Comparison of ENCODE assay signal across 8 cellular contexts in genomic region chr19:32691291-32691951, GRCh38. TPM values are rescaled to one million over a fixed set of nuclear protein-coding genes. Genes with fewer than 3 reads are reported as not detected.
DNase-seq lines count a peak whose midpoint lies in the region; ATAC-seq and TF ChIP-seq lines count a peak whose summit lies in the region.

Gene NUDT19, plus strand, starts transcription at chr19:32691821. Its CDS starts 140 bp downstream, at chr19:32691961.

- no peak for TF ChIP-seq CTCF in KMS-11 (conservative IDR thresholded peaks at IDR 0.05; ENCODE audit: low read depth, low read length)
- TF ChIP-seq CTCF in fibroblast of pulmonary artery (IDR thresholded peaks at IDR 0.05; ENCODE audit: low read length, missing control alignments) = no peak
- no peak for TF ChIP-seq CTCF in nephron progenitor cell (IDR thresholded peaks at IDR 0.05)

- intact Hi-C loops in activated T-helper 2 cell treated with anti-CD3 and anti-CD28 coated beads, Interferon-gamma antibody, Interleukin-2, Interleukin-4, amounts not matched to agents 10 μg/mL and 5 μg/mL and 100 μg/mL, durations not matched to agents 14 hours and 24 hours and 36 hours (cut with micrococcal nuclease) = loop anchor here (1.0 to 5.0 kb wide), 4 partner anchors 16 to 486 kb away; partner anchors contain the start of genes ANKRD27, CEP89, FAAP24 and RGS9BP

- H4K20me1 ChIP-seq in KMS-11 (ENCODE audit: insufficient read depth) = peaks cover 5% of the 10 kb centered on the region; the same call in 1 of the 2 replicates

- H3K27ac Mint-ChIP-seq in activated T-helper 2 cell treated with anti-CD3 and anti-CD28 coated beads, Interferon-gamma antibody, Interleukin-2, Interleukin-4, amounts not matched to agents 10 μg/mL and 5 μg/mL and 100 μg/mL, durations not matched to agents 14 hours and 24 hours and 36 hours = peak within 1 kb of the TSS; percentile 94
- no peak within 1 kb of the TSS for H3K27ac Mint-ChIP-seq in nephron progenitor cell

- H3K79me2 ChIP-seq in KMS-11 (ENCODE audit: insufficient read depth, low read depth) = peaks cover 44% of the 10 kb centered on the region

- peak within 1 kb of the TSS; percentile 98 for H3K9ac ChIP-seq in KMS-11
- H3K9ac ChIP-seq in stomach smooth muscle (ENCODE audit: low read length in 2 of 2) = peak within 1 kb of the TSS; percentile 58 to 85

- H3K9me3 Mint-ChIP-seq in activated T-helper 2 cell treated with anti-CD3 and anti-CD28 coated beads, Interferon-gamma antibody, Interleukin-2, Interleukin-4, amounts not matched to agents 10 μg/mL and 5 μg/mL and 100 μg/mL, durations not matched to agents 14 hours and 24 hours and 36 hours = peaks cover 4% of the 10 kb centered on the region
- H3K9me3 Mint-ChIP-seq in nephron progenitor cell = peaks cover 18% of the 10 kb centered on the region

- H3K4me2 ChIP-seq in KMS-11 = peak within 1 kb of the TSS; percentile 70

- peak within 1 kb of the TSS; percentile 70 for H2AFZ ChIP-seq in KMS-11 (ENCODE audit: low read depth)

- ATAC-seq in GM21786 (IDR thresholded peaks at IDR 0.05; ENCODE audit: unreplicated experiment) = peak; percentile 88

- H3K4me3 ChIP-seq in KMS-11 (IDR thresholded peaks at IDR 0.05; ENCODE audit: insufficient read depth, low read depth, low read length) = no peak within 1 kb of the TSS
- peak within 1 kb of the TSS; percentile 63 for H3K4me3 ChIP-seq in fibroblast of pulmonary artery (replicated peaks; ENCODE audit: low read depth, low read length)
- peak within 1 kb of the TSS; percentile 84 to 96 for H3K4me3 ChIP-seq in stomach smooth muscle (ENCODE audit: low read length in 2 of 2)

- H3K4me1 ChIP-seq in KMS-11 (ENCODE audit: low read depth, poor library complexity, severe bottlenecking) (peaks cover 55% of the 10 kb centered on the region), stomach smooth muscle (ENCODE audit: control insufficient read depth, insufficient read depth, low read length) (peaks cover 25% of the 10 kb centered on the region)

- peaks cover 40% of the 10 kb centered on the region for H3K36me3 Mint-ChIP-seq in activated T-helper 2 cell treated with anti-CD3 and anti-CD28 coated beads, Interferon-gamma antibody, Interleukin-2, Interleukin-4, amounts not matched to agents 10 μg/mL and 5 μg/mL and 100 μg/mL, durations not matched to agents 14 hours and 24 hours and 36 hours (ENCODE audit: low read depth)
- H3K36me3 Mint-ChIP-seq in nephron progenitor cell (ENCODE audit: low read depth) = peaks cover 41% of the 10 kb centered on the region

- no peaks in the 10 kb centered on the region for H3K27me3 Mint-ChIP-seq in activated T-helper 2 cell treated with anti-CD3 and anti-CD28 coated beads, Interferon-gamma antibody, Interleukin-2, Interleukin-4, amounts not matched to agents 10 μg/mL and 5 μg/mL and 100 μg/mL, durations not matched to agents 14 hours and 24 hours and 36 hours (ENCODE audit: low read depth)
- H3K27me3 Mint-ChIP-seq in nephron progenitor cell (ENCODE audit: low read depth, poor library complexity) = peaks cover 8% of the 10 kb centered on the region

- H3K27ac ChIP-seq in KMS-11 (peak within 1 kb of the TSS; percentile 86), stomach smooth muscle (ENCODE audit: low read length) (peak within 1 kb of the TSS; percentile 64)

- no peaks in the 10 kb centered on the region for H3K27me3 ChIP-seq in KMS-11 (ENCODE audit: insufficient read depth, low read depth)
- H3K27me3 ChIP-seq in stomach smooth muscle (ENCODE audit: control insufficient read depth in 1 of 2, insufficient read depth in 2 of 2, low read length in 2 of 2) = no peaks in the 10 kb centered on the region

- no peaks in the 10 kb centered on the region for H3K9me3 ChIP-seq in stomach smooth muscle (ENCODE audit: control insufficient read depth in 2 of 2, low read length in 2 of 2)

- peak; percentile 91 for DNase-seq in Daoy (ENCODE audit: low read depth)
- peak; percentile 91 for DNase-seq in RPMI7951 (ENCODE audit: low read depth)
- peak; percentile 78 for DNase-seq in activated T-helper 2 cell treated with anti-CD3 and anti-CD28 coated beads, Interferon-gamma antibody, Interleukin-2, Interleukin-4, amounts not matched to agents 10 μg/mL and 5 μg/mL and 100 μg/mL, durations not matched to agents 14 hours and 24 hours and 36 hours (ENCODE audit: low spot score)
- peak; percentile 80 for DNase-seq in fibroblast of pulmonary artery (ENCODE audit: low read depth)
- peak; percentile 66 for DNase-seq in nephron progenitor cell

- H3K4me1 Mint-ChIP-seq in activated T-helper 2 cell treated with anti-CD3 and anti-CD28 coated beads, Interferon-gamma antibody, Interleukin-2, Interleukin-4, amounts not matched to agents 10 μg/mL and 5 μg/mL and 100 μg/mL, durations not matched to agents 14 hours and 24 hours and 36 hours (ENCODE audit: low read depth) = peaks cover 42% of the 10 kb centered on the region
- H3K4me1 Mint-ChIP-seq in nephron progenitor cell = peaks cover 39% of the 10 kb centered on the region

- peak within 1 kb of the TSS; percentile 95 for H3K4me3 Mint-ChIP-seq in activated T-helper 2 cell treated with anti-CD3 and anti-CD28 coated beads, Interferon-gamma antibody, Interleukin-2, Interleukin-4, amounts not matched to agents 10 μg/mL and 5 μg/mL and 100 μg/mL, durations not matched to agents 14 hours and 24 hours and 36 hours (ENCODE audit: low read depth)
- peak within 1 kb of the TSS; percentile 86 for H3K4me3 Mint-ChIP-seq in nephron progenitor cell

- H3K36me3 ChIP-seq in KMS-11 (ENCODE audit: insufficient read depth) = peaks cover 5% of the 10 kb centered on the region; the same call in 1 of the 2 replicates
- no peaks in the 10 kb centered on the region for H3K36me3 ChIP-seq in stomach smooth muscle (ENCODE audit: control insufficient read depth in 2 of 2, insufficient read depth in 2 of 2, low read length in 2 of 2)

RNA-seq across cellular contexts. Expression of gene NUDT19, which starts in this region (rescaled TPM):
- 9.7 and 10.5 TPM in 2 replicates for total RNA-seq in Daoy (2014; rRNA removed; shearing (Covaris generic))
- 12.3 and 15.3 TPM in 2 replicates for total RNA-seq in RPMI7951 (2014; rRNA removed; shearing (Covaris generic))
- total RNA-seq in activated T-helper 2 cell treated with anti-CD3 and anti-CD28 coated beads, Interferon-gamma antibody, Interleukin-2, Interleukin-4, amounts not matched to agents 10 μg/mL and 5 μg/mL and 100 μg/mL, durations not matched to agents 14 hours and 24 hours and 36 hours = 25.0 and 25.6 TPM in 2 replicates
